ENCODE assay signal across 16 cellular contexts in genomic region chr16:87844374-87844733, GRCh38. TPM values are rescaled to one million over a fixed set of nuclear protein-coding genes. Genes with fewer than 3 reads are reported as not detected.
DNase-seq lines count a peak whose midpoint lies in the region; ATAC-seq and TF ChIP-seq lines count a peak whose summit lies in the region.
"Had no signal": no experiment of that assay in that cellular context is flagged by ENCODE, and none has a peak within 500 bp of the region (broad histone marks: within the 10 kb centered on the region; RNA-seq: fewer than 3 reads in every experiment).

No MANE protein-coding gene starts in this region.

- H3K27ac ChIP-seq in WERI-Rb-1: peak overlapping the region; percentile 64

- no peaks in the 10 kb centered on the region for H3K27me3 ChIP-seq in WERI-Rb-1 (ENCODE audit: insufficient read depth, low read depth, severe bottlenecking)

- peaks cover 23% of the 10 kb centered on the region for H3K4me1 Mint-ChIP-seq in activated naive CD8-positive, alpha-beta T cell treated with anti-CD3 and anti-CD28 coated beads, Interleukin-2, amount 50 U/mL, for 24 hours
- H3K4me1 Mint-ChIP-seq in activated naive CD8-positive, alpha-beta T cell treated with anti-CD3 and anti-CD28 coated beads for 36 hours: peaks cover 12% of the 10 kb centered on the region
- H3K4me1 Mint-ChIP-seq in stimulated activated effector memory CD8-positive, alpha-beta T cell treated with anti-CD3 and anti-CD28 coated beads, Interleukin-12 subunit alpha, Interleukin-12 subunit beta, amount 100 ng/mL, for 72 hours: peaks cover 36% of the 10 kb centered on the region

- no peaks in the 10 kb centered on the region for H3K9me3 Mint-ChIP-seq in activated naive CD8-positive, alpha-beta T cell treated with anti-CD3 and anti-CD28 coated beads, Interleukin-2, amount 50 U/mL, for 24 hours
- H3K9me3 Mint-ChIP-seq in activated naive CD8-positive, alpha-beta T cell treated with anti-CD3 and anti-CD28 coated beads for 36 hours: no peaks in the 10 kb centered on the region
- H3K9me3 Mint-ChIP-seq in stimulated activated effector memory CD8-positive, alpha-beta T cell treated with anti-CD3 and anti-CD28 coated beads, Interleukin-12 subunit alpha, Interleukin-12 subunit beta, amount 100 ng/mL, for 72 hours: no peaks in the 10 kb centered on the region
- H3K9me3 Mint-ChIP-seq: activated T-cell treated with anti-CD3 and anti-CD28 coated beads, Interleukin-2, amount 50 U/mL, for 4 hours; nephron had no signal

- no peak for ATAC-seq in activated naive CD8-positive, alpha-beta T cell treated with anti-CD3 and anti-CD28 coated beads, Interleukin-2, amount 50 U/mL, for 24 hours
- ATAC-seq in stimulated activated effector memory CD8-positive, alpha-beta T cell treated with anti-CD3 and anti-CD28 coated beads, Interleukin-12 subunit alpha, Interleukin-12 subunit beta, amount 100 ng/mL, for 72 hours: no peak
- ATAC-seq in activated CD4-positive, CD25-positive, alpha-beta regulatory T cell treated with anti-CD3 and anti-CD28 coated beads, Interleukin-2, amount 50 U/mL, for 24 hours: no peak
- ATAC-seq: activated T-cell treated with anti-CD3 and anti-CD28 coated beads, Interleukin-2, amount 50 U/mL, for 4 hours; GM12878; left colon; PC-3 had no signal

- H3K36me3 ChIP-seq in WERI-Rb-1: peaks cover 20% of the 10 kb centered on the region

- peak; percentile 55 for TF ChIP-seq CTCF in WERI-Rb-1 (IDR thresholded peaks at IDR 0.05; ENCODE audit: low read depth, low read length)

- no peak for DNase-seq in activated naive CD8-positive, alpha-beta T cell treated with anti-CD3 and anti-CD28 coated beads, Interleukin-2, amount 50 U/mL, for 24 hours
- no peak for DNase-seq in activated naive CD8-positive, alpha-beta T cell treated with anti-CD3 and anti-CD28 coated beads for 36 hours
- DNase-seq in WERI-Rb-1 (no peak), hepatic stellate cell (ENCODE audit: low spot score) (peak; percentile 54), HuH-7 (ENCODE audit: low spot score) (no peak), NCI-H187 treated with DMSO at 0.1 percent for 48 hours (lab: John Stamatoyannopoulos, UW) (no peak)
- no peak for DNase-seq in stimulated activated effector memory CD8-positive, alpha-beta T cell treated with anti-CD3 and anti-CD28 coated beads, Interleukin-12 subunit alpha, Interleukin-12 subunit beta, amount 100 ng/mL, for 72 hours (ENCODE audit: low spot score in 2 of 2)
- DNase-seq: activated CD4-positive, CD25-positive, alpha-beta regulatory T cell treated with anti-CD3 and anti-CD28 coated beads, Interleukin-2, amount 50 U/mL, for 72 hours; activated T-cell treated with anti-CD3 and anti-CD28 coated beads, Interleukin-2, amount 50 U/mL, for 4 hours; aorta; effector CD4-positive, alpha-beta T cell; left colon; PC-3 had no signal

- no peaks in the 10 kb centered on the region for H3K27me3 Mint-ChIP-seq in activated naive CD8-positive, alpha-beta T cell treated with anti-CD3 and anti-CD28 coated beads, Interleukin-2, amount 50 U/mL, for 24 hours
- H3K27me3 Mint-ChIP-seq in activated naive CD8-positive, alpha-beta T cell treated with anti-CD3 and anti-CD28 coated beads for 36 hours: no peaks in the 10 kb centered on the region

- H3K36me3 Mint-ChIP-seq in activated naive CD8-positive, alpha-beta T cell treated with anti-CD3 and anti-CD28 coated beads, Interleukin-2, amount 50 U/mL, for 24 hours (ENCODE audit: low read depth): peaks cover 55% of the 10 kb centered on the region
- peaks cover 29% of the 10 kb centered on the region for H3K36me3 Mint-ChIP-seq in activated naive CD8-positive, alpha-beta T cell treated with anti-CD3 and anti-CD28 coated beads for 36 hours
- peaks cover 100% of the 10 kb centered on the region for H3K36me3 Mint-ChIP-seq in stimulated activated effector memory CD8-positive, alpha-beta T cell treated with anti-CD3 and anti-CD28 coated beads, Interleukin-12 subunit alpha, Interleukin-12 subunit beta, amount 100 ng/mL, for 72 hours

- H3K4me3 ChIP-seq in WERI-Rb-1 (ENCODE audit: low read depth, low read length): no peak overlapping the region
- H3K4me3 ChIP-seq: GM12878 had no signal

- H3K9me3 ChIP-seq in WERI-Rb-1 (ENCODE audit: severe bottlenecking): no peaks in the 10 kb centered on the region

- peak overlapping the region; percentile 52 for H3K27ac Mint-ChIP-seq in activated naive CD8-positive, alpha-beta T cell treated with anti-CD3 and anti-CD28 coated beads, Interleukin-2, amount 50 U/mL, for 24 hours
- H3K27ac Mint-ChIP-seq in activated naive CD8-positive, alpha-beta T cell treated with anti-CD3 and anti-CD28 coated beads for 36 hours: no peak overlapping the region
- H3K27ac Mint-ChIP-seq in stimulated activated effector memory CD8-positive, alpha-beta T cell treated with anti-CD3 and anti-CD28 coated beads, Interleukin-12 subunit alpha, Interleukin-12 subunit beta, amount 100 ng/mL, for 72 hours: peak overlapping the region; percentile 52
- H3K27ac Mint-ChIP-seq: nephron had no signal

- H3K4me3 Mint-ChIP-seq in activated naive CD8-positive, alpha-beta T cell treated with anti-CD3 and anti-CD28 coated beads, Interleukin-2, amount 50 U/mL, for 24 hours: no peak overlapping the region
- no peak overlapping the region for H3K4me3 Mint-ChIP-seq in activated naive CD8-positive, alpha-beta T cell treated with anti-CD3 and anti-CD28 coated beads for 36 hours
- H3K4me3 Mint-ChIP-seq in stimulated activated effector memory CD8-positive, alpha-beta T cell treated with anti-CD3 and anti-CD28 coated beads, Interleukin-12 subunit alpha, Interleukin-12 subunit beta, amount 100 ng/mL, for 72 hours: no peak overlapping the region
- H3K4me3 Mint-ChIP-seq: activated T-cell treated with anti-CD3 and anti-CD28 coated beads, Interleukin-2, amount 50 U/mL, for 4 hours; nephron had no signal

RNA-seq across cellular contexts. Expression of gene SLC7A5, which starts 25.0 kb away (rescaled TPM):
- 100 to 1,000 TPM; 298 to 301 TPM for total RNA-seq in activated naive CD8-positive, alpha-beta T cell treated with anti-CD3 and anti-CD28 coated beads for 36 hours
